12 cellular contexts compared by ENCODE assay signal in genomic region chr2:161570424-161571050, GRCh38. TPM values are rescaled to one million over a fixed set of nuclear protein-coding genes. Genes with fewer than 3 reads are reported as not detected.
DNase-seq lines count a peak whose midpoint lies in the region; ATAC-seq, FAIRE-seq and TF ChIP-seq lines count a peak whose summit lies in the region.
"Had no signal": no experiment of that assay in that cellular context is flagged by ENCODE, and none has a peak within 500 bp of the region (broad histone marks: within the 10 kb centered on the region; RNA-seq: fewer than 3 reads in every experiment).

No MANE protein-coding gene starts in this region.

- H3K36me3 Mint-ChIP-seq in activated CD8-positive, alpha-beta memory T cell treated with anti-CD3 and anti-CD28 coated beads, Interleukin-2, amount 10 ng/mL, durations not matched to agents 7 days and 5 days, result no peaks in the 10 kb centered on the region
- no peaks in the 10 kb centered on the region for H3K36me3 Mint-ChIP-seq in astrocyte (ENCODE audit: low read depth, unreplicated experiment)
- H3K36me3 Mint-ChIP-seq in stimulated activated memory B cell treated with anti-CD40 and anti-IgM and Interleukin-4, amounts not matched to agents 10 μg/mL and 1 μg/mL and 100 μg/mL, for 72 hours, result no peaks in the 10 kb centered on the region

- peak; percentile 10 for TF ChIP-seq CTCF in astrocyte (IDR thresholded peaks at IDR 0.05; ENCODE audit: insufficient read depth, low read depth, low read length)

- peaks cover 6% of the 10 kb centered on the region for H3K27me3 Mint-ChIP-seq in activated CD8-positive, alpha-beta memory T cell treated with anti-CD3 and anti-CD28 coated beads, Interleukin-2, amount 10 ng/mL, durations not matched to agents 7 days and 5 days
- peaks cover 6% of the 10 kb centered on the region for H3K27me3 Mint-ChIP-seq in astrocyte (ENCODE audit: low read depth, unreplicated experiment)
- H3K27me3 Mint-ChIP-seq in stimulated activated memory B cell treated with anti-CD40 and anti-IgM and Interleukin-4, amounts not matched to agents 10 μg/mL and 1 μg/mL and 100 μg/mL, for 72 hours, result no peaks in the 10 kb centered on the region

- no peaks in the 10 kb centered on the region for H3K4me1 ChIP-seq in astrocyte (ENCODE audit: insufficient read depth, low read length)
- H3K4me1 ChIP-seq: BLaER1 had no signal

- no peak overlapping the region for H2AFZ ChIP-seq in astrocyte (ENCODE audit: low read depth, low read length)

- H3K4me2 ChIP-seq in astrocyte (ENCODE audit: low read length), result no peak overlapping the region
- H3K4me2 ChIP-seq: BLaER1 had no signal

- no peak for FAIRE-seq in astrocyte (lab: Jason Lieb, UNC)
- FAIRE-seq in frontal cortex (lab: Jason Lieb, UNC), result no peak

- H3K27ac Mint-ChIP-seq in activated CD8-positive, alpha-beta memory T cell treated with anti-CD3 and anti-CD28 coated beads, Interleukin-2, amount 10 ng/mL, durations not matched to agents 7 days and 5 days, result peak overlapping the region; percentile 48
- no peak overlapping the region for H3K27ac Mint-ChIP-seq in astrocyte (ENCODE audit: unreplicated experiment)
- H3K27ac Mint-ChIP-seq in stimulated activated memory B cell treated with anti-CD40 and anti-IgM and Interleukin-4, amounts not matched to agents 10 μg/mL and 1 μg/mL and 100 μg/mL, for 72 hours, result no peak overlapping the region

- H3K79me2 ChIP-seq in astrocyte (ENCODE audit: insufficient read depth, low read length), result no peaks in the 10 kb centered on the region

- no peaks in the 10 kb centered on the region for H4K20me1 ChIP-seq in astrocyte (ENCODE audit: insufficient read depth, low read length)
- H4K20me1 ChIP-seq: BLaER1 had no signal

- DNase-seq in activated CD8-positive, alpha-beta memory T cell treated with anti-CD3 and anti-CD28 coated beads, Interleukin-2, amount 10 ng/mL, durations not matched to agents 7 days and 5 days, result no peak
- no peak for DNase-seq in activated CD8-positive, alpha-beta memory T cell treated with anti-CD3 and anti-CD28 coated beads for 24 hours
- DNase-seq in HT1080 (ENCODE audit: low read depth), result peak; percentile 35
- no peak for DNase-seq in astrocyte (ENCODE audit: low read depth)
- no peak for DNase-seq in frontal cortex (ENCODE audit: low spot score in 2 of 2)
- DNase-seq in NOMO-1 treated with dmso at 0.1 percent for 144 hours (lab: John Stamatoyannopoulos, UW; ENCODE audit: unreplicated experiment), result no peak
- DNase-seq in NCI-H226, result no peak
- DNase-seq: NCI-H187 had no signal

- CTCF ChIA-PET in activated CD8-positive, alpha-beta memory T cell treated with anti-CD3 and anti-CD28 coated beads, Interleukin-2, amount 10 ng/mL, durations not matched to agents 7 days and 5 days (lab: Charles Lee), result no interaction called here

- H3K36me3 ChIP-seq in astrocyte (ENCODE audit: insufficient read depth, low read length), result no peaks in the 10 kb centered on the region
- H3K36me3 ChIP-seq: BLaER1 had no signal

- H3K9ac ChIP-seq in astrocyte (ENCODE audit: low read length), result no peak overlapping the region
- H3K9ac ChIP-seq: BLaER1 had no signal

- H3K4me3 ChIP-seq in astrocyte (ENCODE audit: insufficient read depth, low read depth, low read length), result no peak overlapping the region
- H3K4me3 ChIP-seq: BLaER1 had no signal

- peaks cover 3% of the 10 kb centered on the region for H3K9me3 Mint-ChIP-seq in activated CD8-positive, alpha-beta memory T cell treated with anti-CD3 and anti-CD28 coated beads, Interleukin-2, amount 10 ng/mL, durations not matched to agents 7 days and 5 days (ENCODE audit: low read depth)
- peaks cover 4% of the 10 kb centered on the region for H3K9me3 Mint-ChIP-seq in astrocyte (ENCODE audit: unreplicated experiment)
- H3K9me3 Mint-ChIP-seq in stimulated activated memory B cell treated with anti-CD40 and anti-IgM and Interleukin-4, amounts not matched to agents 10 μg/mL and 1 μg/mL and 100 μg/mL, for 72 hours, result peaks cover 3% of the 10 kb centered on the region

- H3K4me1 Mint-ChIP-seq in activated CD8-positive, alpha-beta memory T cell treated with anti-CD3 and anti-CD28 coated beads, Interleukin-2, amount 10 ng/mL, durations not matched to agents 7 days and 5 days, result peaks cover 15% of the 10 kb centered on the region
- no peaks in the 10 kb centered on the region for H3K4me1 Mint-ChIP-seq in astrocyte (ENCODE audit: low read depth, unreplicated experiment)
- no peaks in the 10 kb centered on the region for H3K4me1 Mint-ChIP-seq in stimulated activated memory B cell treated with anti-CD40 and anti-IgM and Interleukin-4, amounts not matched to agents 10 μg/mL and 1 μg/mL and 100 μg/mL, for 72 hours

- no peaks in the 10 kb centered on the region for H3K27me3 ChIP-seq in astrocyte (ENCODE audit: insufficient read depth, low read length)
- H3K27me3 ChIP-seq: BLaER1 had no signal

- H3K27ac ChIP-seq in astrocyte (ENCODE audit: low read depth, low read length), result no peak overlapping the region
- H3K27ac ChIP-seq: BLaER1, epithelial cell of prostate had no signal

- H3K4me3 Mint-ChIP-seq in activated CD8-positive, alpha-beta memory T cell treated with anti-CD3 and anti-CD28 coated beads, Interleukin-2, amount 10 ng/mL, durations not matched to agents 7 days and 5 days, result no peak overlapping the region
- no peak overlapping the region for H3K4me3 Mint-ChIP-seq in astrocyte (ENCODE audit: unreplicated experiment)
- no peak overlapping the region for H3K4me3 Mint-ChIP-seq in stimulated activated memory B cell treated with anti-CD40 and anti-IgM and Interleukin-4, amounts not matched to agents 10 μg/mL and 1 μg/mL and 100 μg/mL, for 72 hours

- H3K9me3 ChIP-seq in astrocyte (ENCODE audit: insufficient read depth, low read depth, low read length), result no peaks in the 10 kb centered on the region
- H3K9me3 ChIP-seq: BLaER1 had no signal

- peak; percentile 33 for ATAC-seq in activated CD8-positive, alpha-beta memory T cell treated with anti-CD3 and anti-CD28 coated beads, Interleukin-2, amount 10 ng/mL, durations not matched to agents 7 days and 5 days
- ATAC-seq in stimulated activated memory B cell treated with anti-CD40 and anti-IgM and Interleukin-4, amounts not matched to agents 10 μg/mL and 1 μg/mL and 100 μg/mL, for 72 hours, result peak; percentile 8

RNA-seq across cellular contexts. Expression of gene SLC4A10, which starts 53.7 kb away (rescaled TPM):
- 1 to 10 TPM in 1 of 2 experiments, under 1 TPM in 1; 0.87 to 1.3 TPM for total RNA-seq in activated CD8-positive, alpha-beta memory T cell treated with anti-CD3 and anti-CD28 coated beads, Interleukin-2, amount 10 ng/mL, durations not matched to agents 7 days and 5 days
- not detected in 2 replicates for total RNA-seq in HT1080 (2014; rRNA removed; shearing (Covaris generic))
- not detected in 2 replicates for polyA plus RNA-seq in HT1080 (2015; cell fraction: cytosol; rRNA removed)
- polyA plus RNA-seq in HT1080 (2015; cell fraction: nucleus; rRNA removed), result 0.03 TPM in 1 of 2 replicates, not detected in the other
- not detected in 2 replicates for total RNA-seq in astrocyte
- total RNA-seq in frontal cortex, result 69.7 TPM
- total RNA-seq: renal cortical epithelial cell had no signal

Comparison
In these comparisons a context has a peak if more than half of its experiments do, and no peak if none do; other contexts are left out.
1. RNA of gene SLC4A10, which starts 53.7 kb away (total RNA-seq): 69.7 TPM in frontal cortex (single experiment); 0.87 to 1.3 TPM in activated CD8-positive, alpha-beta memory T cell treated with anti-CD3 and anti-CD28 coated beads, Interleukin-2, amount 10 ng/mL, durations not matched to agents 7 days and 5 days, not detected in HT1080 and not detected in astrocyte; every median in the first group is over 10 times any median in the second.